ENCODE assay signal across 20 cellular contexts in genomic region chr2:174931724-174932123, GRCh38.
A peak's percentile ranks its signal among the peaks of the same experiment; 100 is the strongest.
DNase-seq lines count a peak whose midpoint lies in the region; ATAC-seq and TF ChIP-seq lines count a peak whose summit lies in the region.
"Had no signal": no experiment of that assay in that cellular context is flagged by ENCODE, and none has a peak within 500 bp of the region (broad histone marks: within the 10 kb centered on the region; RNA-seq: fewer than 3 reads in every experiment).

No MANE protein-coding gene starts in this region.

- no peak overlapping the region for H3K27ac Mint-ChIP-seq in GM23338
- H3K27ac Mint-ChIP-seq: activated naive CD4-positive, alpha-beta T cell treated with anti-CD3 and anti-CD28 coated beads, Interleukin-2, amount 10 ng/mL, durations not matched to agents 7 days and 5 days; brain; naive B cell had no signal

- DNase-seq in GM23338 (ENCODE audit: low spot score) (peak; percentile 40), RWPE2 (ENCODE audit: low spot score) (no peak), foreskin fibroblast (peak; percentile 13 to 47), trophoblast cell (peak; percentile 70 to 83), SHP77 treated with DMSO at 0.1 percent for 48 hours (lab: John Stamatoyannopoulos, UW) (no peak), iPS-NIHi7 (ENCODE audit: extremely low spot score) (no peak), hypothalamus (lab: John Stamatoyannopoulos, UW) (no peak)
- DNase-seq in activated effector memory CD4-positive, alpha-beta T cell treated with anti-CD3 and anti-CD28 coated beads, Interleukin-2, amount 50 U/mL, for 16 hours, result no peak
- DNase-seq: activated naive CD4-positive, alpha-beta T cell treated with anti-CD3 and anti-CD28 coated beads, Interleukin-2, amount 10 ng/mL, durations not matched to agents 7 days and 5 days; BE2C; GF-D8; heart right ventricle; naive B cell; NCI-H774; SW 1271 had no signal

- H3K9me3 ChIP-seq in RWPE2 (ENCODE audit: severe bottlenecking) (no peaks in the 10 kb centered on the region), trophoblast cell (ENCODE audit: insufficient read depth, low read depth, low read length) (peaks cover 2% of the 10 kb centered on the region)
- H3K9me3 ChIP-seq: BE2C, esophagus muscularis mucosa had no signal

- H3K36me3 ChIP-seq in GM23338 (ENCODE audit: insufficient read depth), result peaks cover 12% of the 10 kb centered on the region
- H3K36me3 ChIP-seq in RWPE2 (ENCODE audit: low read depth), result no peaks in the 10 kb centered on the region
- H3K36me3 ChIP-seq in trophoblast cell (ENCODE audit: control insufficient read depth in 1 of 2, insufficient read depth in 2 of 2, low read length in 2 of 2), result peaks cover 2% of the 10 kb centered on the region in 2 experiments
- H3K36me3 ChIP-seq: BE2C had no signal

- H3K4ac ChIP-seq in trophoblast cell (ENCODE audit: low read depth, low read length), result no peak overlapping the region

- no CpG with 5 or more reads among the region's 3 CpGs for whole genome bisulfite sequencing in trophoblast cell (ENCODE audit: extremely low coverage, insufficient coverage, insufficient read length)

- no peak overlapping the region for H2AFZ ChIP-seq in GM23338
- H2AFZ ChIP-seq in trophoblast cell (ENCODE audit: insufficient read depth, low read length, poor library complexity), result no peak overlapping the region
- H2AFZ ChIP-seq: parathyroid adenoma had no signal

- H2BK5ac ChIP-seq in trophoblast cell (ENCODE audit: low read depth, low read length, poor library complexity), result no peak overlapping the region

- H4K91ac ChIP-seq in trophoblast cell (ENCODE audit: low read depth, low read length), result no peak overlapping the region

- peaks cover 3% of the 10 kb centered on the region for H3K27me3 Mint-ChIP-seq in GM23338 (ENCODE audit: insufficient read depth, low read depth, poor library complexity)
- H3K27me3 Mint-ChIP-seq: activated naive CD4-positive, alpha-beta T cell treated with anti-CD3 and anti-CD28 coated beads, Interleukin-2, amount 10 ng/mL, durations not matched to agents 7 days and 5 days; brain had no signal

- H3K9me2 ChIP-seq in GM23338 (ENCODE audit: insufficient read depth), result no peaks in the 10 kb centered on the region

- H3K36me3 Mint-ChIP-seq in GM23338 (ENCODE audit: low read depth), result peaks cover 6% of the 10 kb centered on the region; the same call in 2 of the 3 replicates
- H3K36me3 Mint-ChIP-seq: activated naive CD4-positive, alpha-beta T cell treated with anti-CD3 and anti-CD28 coated beads, Interleukin-2, amount 10 ng/mL, durations not matched to agents 7 days and 5 days; naive B cell had no signal

- H3K9me3 Mint-ChIP-seq in GM23338, result no peaks in the 10 kb centered on the region; the same call in 2 of the 3 replicates
- H3K9me3 Mint-ChIP-seq: activated naive CD4-positive, alpha-beta T cell treated with anti-CD3 and anti-CD28 coated beads, Interleukin-2, amount 10 ng/mL, durations not matched to agents 7 days and 5 days; naive B cell had no signal

- no peak overlapping the region for H3K4me3 Mint-ChIP-seq in GM23338
- H3K4me3 Mint-ChIP-seq: activated naive CD4-positive, alpha-beta T cell treated with anti-CD3 and anti-CD28 coated beads, Interleukin-2, amount 10 ng/mL, durations not matched to agents 7 days and 5 days; brain; naive B cell had no signal

- no peak overlapping the region for H3K18ac ChIP-seq in trophoblast cell (ENCODE audit: low read length)

- H3K4me1 ChIP-seq in GM23338 (ENCODE audit: insufficient read depth) (peaks cover 20% of the 10 kb centered on the region; the same call in 1 of the 2 replicates), RWPE2 (ENCODE audit: insufficient read depth, poor library complexity, severe bottlenecking) (no peaks in the 10 kb centered on the region), trophoblast cell (ENCODE audit: control insufficient read depth in 1 of 2, insufficient read depth in 2 of 2, low read length in 2 of 2) (peaks cover 0 to 4% of the 10 kb centered on the region in 2 experiments)
- H3K4me1 ChIP-seq: BE2C, esophagus muscularis mucosa had no signal

- H3K23ac ChIP-seq in trophoblast cell (ENCODE audit: low read length), result peak overlapping the region; percentile 77

- no peak overlapping the region for H2BK120ac ChIP-seq in trophoblast cell (ENCODE audit: insufficient read depth, low read length, poor library complexity)

- no peak overlapping the region for H4K8ac ChIP-seq in trophoblast cell (ENCODE audit: low read depth, low read length)

- H2BK12ac ChIP-seq in trophoblast cell (ENCODE audit: low read length), result no peak overlapping the region

- no peak overlapping the region for H4K12ac ChIP-seq in trophoblast cell (ENCODE audit: low read depth, low read length)

- no peaks in the 10 kb centered on the region for H3F3A ChIP-seq in GM23338 (replicated peaks; ENCODE audit: low read depth)

- H3K79me1 ChIP-seq in trophoblast cell (ENCODE audit: low read length), result peaks cover 4% of the 10 kb centered on the region

- H3K4me3 ChIP-seq in GM23338, result no peak overlapping the region
- H3K4me3 ChIP-seq in RWPE2 (ENCODE audit: severe bottlenecking), result no peak overlapping the region
- H3K4me3 ChIP-seq in foreskin fibroblast (ENCODE audit: low read depth in 1 of 2, low read length in 2 of 2), result no peak overlapping the region
- no peak overlapping the region for H3K4me3 ChIP-seq in trophoblast cell (ENCODE audit: low read depth, low read length)
- H3K4me3 ChIP-seq: esophagus muscularis mucosa, heart right ventricle, smooth muscle cell had no signal

- no peak for TF ChIP-seq CTCF in GM23338 (conservative IDR thresholded peaks at IDR 0.05; ENCODE audit: low read depth in 2 of 2)
- TF ChIP-seq CTCF in RWPE2 (IDR thresholded peaks at IDR 0.05; ENCODE audit: poor library complexity, severe bottlenecking), result no peak
- TF ChIP-seq CTCF in foreskin fibroblast (IDR thresholded peaks at IDR 0.05; ENCODE audit: low read depth, low read length), result no peak

- H3K4me2 ChIP-seq in GM23338 (no peak overlapping the region), trophoblast cell (ENCODE audit: low read length) (no peak overlapping the region)
- H3K4me2 ChIP-seq: smooth muscle cell had no signal

- no peaks in the 10 kb centered on the region for H3K27me3 ChIP-seq in GM23338 (ENCODE audit: insufficient read depth)
- no peaks in the 10 kb centered on the region for H3K27me3 ChIP-seq in RWPE2 (ENCODE audit: insufficient read depth, poor library complexity, severe bottlenecking)
- H3K27me3 ChIP-seq in trophoblast cell (ENCODE audit: insufficient read depth, low read length), result no peaks in the 10 kb centered on the region
- H3K27me3 ChIP-seq: BE2C, esophagus muscularis mucosa, heart right ventricle had no signal

- H3K14ac ChIP-seq in trophoblast cell (ENCODE audit: low read length), result no peak overlapping the region

- peaks cover 25% of the 10 kb centered on the region for H3K4me1 Mint-ChIP-seq in GM23338
- H3K4me1 Mint-ChIP-seq: activated naive CD4-positive, alpha-beta T cell treated with anti-CD3 and anti-CD28 coated beads, Interleukin-2, amount 10 ng/mL, durations not matched to agents 7 days and 5 days; brain; naive B cell had no signal

- H4K20me1 ChIP-seq in GM23338 (replicated peaks; ENCODE audit: insufficient read depth), result no peaks in the 10 kb centered on the region

- ATAC-seq in GM23338 (peak; percentile 68), RWPE2 (ENCODE audit: low read depth) (peak; percentile 88)
- ATAC-seq: heart right ventricle, Panc1 had no signal

- H3K27ac ChIP-seq in GM23338 (ENCODE audit: low read depth) (peak overlapping the region; percentile 14; the same call in 1 of the 2 replicates), RWPE2 (ENCODE audit: poor library complexity, severe bottlenecking) (no peak overlapping the region), trophoblast cell (ENCODE audit: low read depth, low read length) (no peak overlapping the region)
- H3K27ac ChIP-seq: esophagus muscularis mucosa, heart right ventricle, parathyroid adenoma had no signal

- no peaks in the 10 kb centered on the region for H3K79me2 ChIP-seq in GM23338 (replicated peaks; ENCODE audit: insufficient read depth)
- no peaks in the 10 kb centered on the region for H3K79me2 ChIP-seq in trophoblast cell (ENCODE audit: control insufficient read depth, insufficient read depth, low read length, poor library complexity)
- H3K79me2 ChIP-seq: parathyroid adenoma had no signal

- no peak overlapping the region for H3K9ac ChIP-seq in trophoblast cell (ENCODE audit: low read length)
- H3K9ac ChIP-seq: parathyroid adenoma had no signal

- no peak overlapping the region for H2AK5ac ChIP-seq in trophoblast cell (ENCODE audit: low read length)

Comparison
In these comparisons a context has a peak if more than half of its experiments do, and no peak if none do; other contexts are left out.
1. DNase-seq: peak in GM23338 (single experiment), foreskin fibroblast (2 of 2) and trophoblast cell (2 of 2); none in RWPE2 (single experiment), activated effector memory CD4-positive, alpha-beta T cell treated with anti-CD3 and anti-CD28 coated beads, Interleukin-2, amount 50 U/mL, for 16 hours (single experiment), SHP77 treated with DMSO at 0.1 percent for 48 hours (single experiment), iPS-NIHi7 (single experiment) and hypothalamus (0 of 51).